ENCODE assay signal across 23 cellular contexts in the genomic region with DNA sequence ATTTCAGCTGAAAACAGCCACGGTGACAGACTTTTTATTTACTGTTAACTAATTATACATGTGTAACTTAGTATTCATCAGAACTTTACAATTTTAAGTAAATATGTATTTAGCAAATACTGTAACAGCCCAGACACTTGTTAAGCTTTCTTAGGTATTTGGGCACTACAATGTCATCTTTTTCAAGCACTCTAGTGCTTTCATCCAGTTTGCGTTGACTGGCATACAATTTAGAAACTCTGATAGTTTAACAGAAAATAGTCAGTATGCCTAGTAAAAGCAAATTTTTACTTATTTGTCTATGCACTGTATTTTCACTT. TPM values are rescaled to one million over a fixed set of nuclear protein-coding genes. Genes with fewer than 3 reads are reported as not detected.
A peak's percentile ranks its signal among the peaks of the same experiment; 100 is the strongest.
DNase-seq lines count a peak whose midpoint lies in the region; ATAC-seq, FAIRE-seq and TF ChIP-seq lines count a peak whose summit lies in the region.
"Had no signal": no experiment of that assay in that cellular context is flagged by ENCODE, and none has a peak within 500 bp of the region (broad histone marks: within the 10 kb centered on the region; RNA-seq: fewer than 3 reads in every experiment).

No MANE protein-coding gene starts in this region.

- CTCF ChIA-PET in activated CD8-positive, alpha-beta T cell treated with anti-CD3 and anti-CD28 coated beads for 36 hours (lab: Charles Lee): interaction anchor here (1.1 to 3.3 kb wide), 5 partner anchors 12 to 153 kb away, joined by 3 to 11 read pairs (median 4); a partner anchor contains a TSS
- CTCF ChIA-PET in activated CD8-positive, alpha-beta T cell treated with anti-CD3 and anti-CD28 coated beads, Interleukin-2, amount 10 ng/mL, durations not matched to agents 7 days and 5 days (lab: Charles Lee): interaction anchor here (1.1 kb wide), 1 partner anchor 8 kb away, joined by 5 read pairs; no protein-coding TSS in a partner anchor
- CTCF ChIA-PET in GM12878 (lab: Yijun Ruan, JAX): interaction anchor here (0.6 to 1.5 kb wide), 5 partner anchors 9 to 267 kb away, joined by 3 to 10 read pairs (median 4); no protein-coding TSS in a partner anchor

- no peak overlapping the region for H3K4me3 Mint-ChIP-seq in activated CD8-positive, alpha-beta T cell treated with anti-CD3 and anti-CD28 coated beads for 36 hours
- no peak overlapping the region for H3K4me3 Mint-ChIP-seq in activated CD8-positive, alpha-beta T cell treated with anti-CD3 and anti-CD28 coated beads, Interleukin-2, amount 10 ng/mL, durations not matched to agents 7 days and 5 days
- no peak overlapping the region for H3K4me3 Mint-ChIP-seq in IgD-negative memory B cell
- H3K4me3 Mint-ChIP-seq: B cell, H9, naive B cell had no signal

- TF ChIP-seq CTCF in activated CD8-positive, alpha-beta T cell treated with anti-CD3 and anti-CD28 coated beads for 36 hours (IDR thresholded peaks at IDR 0.05): no peak
- TF ChIP-seq CTCF in GM12878 (IDR thresholded peaks at IDR 0.05 in 2 of 3, conservative IDR thresholded peaks at IDR 0.05 in 1 of 3; ENCODE audit: control insufficient read depth in 2 of 3, extremely low read depth in 1 of 3, insufficient read depth in 1 of 3, low read depth in 3 of 3, low read length in 3 of 3) (no peak), psoas muscle (IDR thresholded peaks at IDR 0.05) (no peak), esophagus squamous epithelium (IDR thresholded peaks at IDR 0.05) (no peak)

- TF ChIP-seq POLR2A in GM12878 (IDR thresholded peaks at IDR 0.05; ENCODE audit: low read depth, low read length): no peak
- TF ChIP-seq POLR2A in esophagus squamous epithelium (IDR thresholded peaks at IDR 0.05): no peak

- no peak for TF ChIP-seq EP300 in GM12878 (IDR thresholded peaks at IDR 0.05; ENCODE audit: borderline replicate concordance in 1 of 2, control insufficient read depth in 1 of 2, low read depth in 2 of 2, low read length in 2 of 2)

- FAIRE-seq in GM12878 (lab: Jason Lieb, UNC): no peak

- no peaks in the 10 kb centered on the region for H3K27me3 Mint-ChIP-seq in activated CD8-positive, alpha-beta T cell treated with anti-CD3 and anti-CD28 coated beads for 36 hours
- H3K27me3 Mint-ChIP-seq in activated CD8-positive, alpha-beta T cell treated with anti-CD3 and anti-CD28 coated beads, Interleukin-2, amount 10 ng/mL, durations not matched to agents 7 days and 5 days (ENCODE audit: low read depth): no peaks in the 10 kb centered on the region
- H3K27me3 Mint-ChIP-seq in IgD-negative memory B cell: no peaks in the 10 kb centered on the region
- H3K27me3 Mint-ChIP-seq: activated naive CD8-positive, alpha-beta T cell treated with anti-CD3 and anti-CD28 coated beads, Interleukin-2, amount 10 ng/mL, durations not matched to agents 7 days and 5 days; B cell; naive B cell had no signal

- H3K9me3 ChIP-seq in GM12878 (replicated peaks; ENCODE audit: control insufficient read depth, insufficient read depth, low read length): no peaks in the 10 kb centered on the region
- no peaks in the 10 kb centered on the region for H3K9me3 ChIP-seq in psoas muscle
- no peaks in the 10 kb centered on the region for H3K9me3 ChIP-seq in esophagus squamous epithelium
- H3K9me3 ChIP-seq: body of pancreas, tibial artery had no signal

- no peak for DNase-seq in activated CD8-positive, alpha-beta T cell treated with anti-CD3 and anti-CD28 coated beads for 36 hours
- DNase-seq in activated CD8-positive, alpha-beta T cell treated with anti-CD3 and anti-CD28 coated beads, Interleukin-2, amount 10 ng/mL, durations not matched to agents 7 days and 5 days: no peak
- DNase-seq in GM12878 (ENCODE audit: low read depth, low spot score) (no peak), psoas muscle (no peak), esophagus squamous epithelium (lab: John Stamatoyannopoulos, UW) (no peak)
- DNase-seq: activated CD4-positive, alpha-beta T cell treated with anti-CD3 and anti-CD28 coated beads for 4 hours; activated naive CD8-positive, alpha-beta T cell treated with anti-CD3 and anti-CD28 coated beads, Interleukin-2, amount 10 ng/mL, durations not matched to agents 7 days and 5 days; body of pancreas; DMS79 treated with DMSO at 0.1 percent for 48 hours; H9; naive B cell; NCI-H1105; NCI-H2029; NCI-H526 treated with DMSO at 0.1 percent for 48 hours; right cardiac atrium; stimulated activated naive CD8-positive, alpha-beta T cell treated with anti-CD3 and anti-CD28 coated beads, Interleukin-15, Interleukin-2, amounts not matched to agents 100 U/mL and 50 U/mL, for 24 hours; tibial artery had no signal

- H3K4me3 ChIP-seq in GM12878 (0 out of 2 replicates have a peak overlapping the region, but pooled peaks have one; percentile 3), psoas muscle (peak overlapping the region; percentile 8), esophagus squamous epithelium (no peak overlapping the region)
- H3K4me3 ChIP-seq: body of pancreas, tibial artery had no signal

- SMC1A ChIA-PET in GM12878 (lab: Charles Lee; ENCODE audit: uncharacterized antibody, unreplicated experiment): interaction anchor here (0.9 to 2.0 kb wide), 5 partner anchors 22 to 275 kb away, joined by 3 to 8 read pairs (median 3); no protein-coding TSS in a partner anchor

- POLR2A ChIA-PET in activated CD8-positive, alpha-beta T cell treated with anti-CD3 and anti-CD28 coated beads for 36 hours (lab: Charles Lee): interaction anchor here (15.2 to 36.9 kb wide), 3 partner anchors 4 to 38 kb away, joined by 339 to 1214 read pairs (median 1214); a partner anchor contains a TSS
- POLR2A ChIA-PET in activated CD8-positive, alpha-beta T cell treated with anti-CD3 and anti-CD28 coated beads, Interleukin-2, amount 10 ng/mL, durations not matched to agents 7 days and 5 days (lab: Charles Lee): interaction anchor here (1.1 to 2.1 kb wide), 2 partner anchors 8 to 10 kb away, joined by 4 to 12 read pairs; a partner anchor contains a TSS
- POLR2A ChIA-PET in GM12878 (lab: Charles Lee): interaction anchor here (1.0 to 1.4 kb wide), 2 partner anchors 9 to 12 kb away, joined by 3 read pairs; no protein-coding TSS in a partner anchor

- H3K4me2 ChIP-seq in GM12878 (ENCODE audit: control insufficient read depth, insufficient read depth): no peak overlapping the region

- BruUV-seq in GM12878 (replicated peaks; lab: Mats Ljungman, UMichigan): no TSS peak

- H3K79me2 ChIP-seq in GM12878 (ENCODE audit: control insufficient read depth, insufficient read depth, low read length): peaks cover 85% of the 10 kb centered on the region

- in situ Hi-C loops in GM12878 (cut with MboI): no loop called here

- no peak for TF ChIP-seq RAD21 in GM12878 (IDR thresholded peaks at IDR 0.05; ENCODE audit: insufficient read depth, low read depth, low read length)

- H3K27ac ChIP-seq in GM12878 (ENCODE audit: control insufficient read depth, insufficient read depth) (no peak overlapping the region), psoas muscle (no peak overlapping the region), esophagus squamous epithelium (peak overlapping the region in 2 of 4 donors; percentile 34 to 36)
- H3K27ac ChIP-seq: 22Rv1, body of pancreas, parathyroid adenoma, tibial artery had no signal

- H3K9me3 Mint-ChIP-seq in activated CD8-positive, alpha-beta T cell treated with anti-CD3 and anti-CD28 coated beads for 36 hours: no peaks in the 10 kb centered on the region
- no peaks in the 10 kb centered on the region for H3K9me3 Mint-ChIP-seq in activated CD8-positive, alpha-beta T cell treated with anti-CD3 and anti-CD28 coated beads, Interleukin-2, amount 10 ng/mL, durations not matched to agents 7 days and 5 days (ENCODE audit: insufficient read depth)
- no peaks in the 10 kb centered on the region for H3K9me3 Mint-ChIP-seq in IgD-negative memory B cell
- H3K9me3 Mint-ChIP-seq: activated naive CD8-positive, alpha-beta T cell treated with anti-CD3 and anti-CD28 coated beads, Interleukin-2, amount 10 ng/mL, durations not matched to agents 7 days and 5 days; H9; naive B cell had no signal

- H3K4me1 ChIP-seq in GM12878 (ENCODE audit: control insufficient read depth, insufficient read depth, low read length) (no peaks in the 10 kb centered on the region), psoas muscle (peaks cover 65% of the 10 kb centered on the region), esophagus squamous epithelium (peaks cover 0 to 81% (median 37%) of the 10 kb centered on the region in 3 donors)

- peaks cover 22% of the 10 kb centered on the region for H4K20me1 ChIP-seq in GM12878 (ENCODE audit: control insufficient read depth, insufficient read depth)

- no peak for ATAC-seq in activated CD8-positive, alpha-beta T cell treated with anti-CD3 and anti-CD28 coated beads for 36 hours
- no peak for ATAC-seq in activated CD8-positive, alpha-beta T cell treated with anti-CD3 and anti-CD28 coated beads, Interleukin-2, amount 10 ng/mL, durations not matched to agents 7 days and 5 days
- ATAC-seq in GM12878 (no peak), psoas muscle (no peak), GM18858 (IDR thresholded peaks at IDR 0.05; ENCODE audit: unreplicated experiment) (no peak), HG03378 (IDR thresholded peaks at IDR 0.05; ENCODE audit: unreplicated experiment) (no peak)
- ATAC-seq: body of pancreas; right cardiac atrium; stimulated activated naive CD8-positive, alpha-beta T cell treated with anti-CD3 and anti-CD28 coated beads, Interleukin-15, Interleukin-2, amounts not matched to agents 100 U/mL and 50 U/mL, for 24 hours had no signal

- H3K36me3 ChIP-seq in GM12878 (ENCODE audit: control insufficient read depth in 2 of 2, insufficient read depth in 2 of 2, low read length in 1 of 2): peaks cover 12 to 38% of the 10 kb centered on the region in 2 experiments
- peaks cover 11 to 100% of the 10 kb centered on the region in 2 donors for H3K36me3 ChIP-seq in psoas muscle (ENCODE audit: insufficient read depth in 1 of 2, low read depth in 1 of 2)
- peaks cover 14 to 100% (median 52%) of the 10 kb centered on the region in 3 donors for H3K36me3 ChIP-seq in esophagus squamous epithelium

- H3K27me3 ChIP-seq in GM12878 (replicated peaks in 1 of 2; ENCODE audit: control insufficient read depth in 2 of 2, insufficient read depth in 2 of 2, low read length in 1 of 2): no peaks in the 10 kb centered on the region
- no peaks in the 10 kb centered on the region for H3K27me3 ChIP-seq in psoas muscle (ENCODE audit: insufficient read depth in 3 of 3, low read length in 2 of 3)
- H3K27me3 ChIP-seq in esophagus squamous epithelium: no peaks in the 10 kb centered on the region
- H3K27me3 ChIP-seq: body of pancreas, tibial artery had no signal

- intact Hi-C loops in activated CD8-positive, alpha-beta T cell treated with anti-CD3 and anti-CD28 coated beads for 36 hours (cut with micrococcal nuclease): loop anchor here (5.0 kb wide), 1 partner anchor 34 kb away; a partner anchor contains a TSS
- intact Hi-C loops in GM12878 (cut with micrococcal nuclease; ENCODE audit: unreplicated experiment) (loop anchor here (10.0 kb wide), 1 partner anchor 153 kb away; no protein-coding TSS in a partner anchor), psoas muscle (cut with DNase I) (no loop called here), esophagus squamous epithelium (cut with DNase I) (no loop called here)

- H3K36me3 Mint-ChIP-seq in activated CD8-positive, alpha-beta T cell treated with anti-CD3 and anti-CD28 coated beads for 36 hours (ENCODE audit: low read depth): peaks cover 79% of the 10 kb centered on the region
- H3K36me3 Mint-ChIP-seq in activated CD8-positive, alpha-beta T cell treated with anti-CD3 and anti-CD28 coated beads, Interleukin-2, amount 10 ng/mL, durations not matched to agents 7 days and 5 days (ENCODE audit: low read depth): peaks cover 67% of the 10 kb centered on the region
- no peaks in the 10 kb centered on the region for H3K36me3 Mint-ChIP-seq in IgD-negative memory B cell

- H2AFZ ChIP-seq in GM12878 (ENCODE audit: control insufficient read depth, low read depth, low read length): no peak overlapping the region
- H2AFZ ChIP-seq: parathyroid adenoma had no signal

- no peak overlapping the region for H3K9ac ChIP-seq in GM12878 (ENCODE audit: control insufficient read depth, insufficient read depth, low read length)
- H3K9ac ChIP-seq: parathyroid adenoma had no signal

- WGBS in GM12878 (ENCODE audit: insufficient coverage, insufficient replicate concordance, low lambda C conversion rate, missing lambda C conversion rate): 97% methylated on average over 2 of the region's 2 CpGs
- 53 to 63% (median 56%) methylated on average over 2 of the region's 2 CpGs for whole genome bisulfite sequencing in psoas muscle, 3 donors
- 55 to 61% methylated on average over 2 of the region's 2 CpGs for WGBS in esophagus squamous epithelium, 2 donors

- RAD21 ChIA-PET in GM12878 (lab: Charles Lee; ENCODE audit: unreplicated experiment): interaction anchor here (1.3 kb wide), 1 partner anchor 11 kb away, joined by 5 read pairs; a partner anchor contains a TSS

- H3K27ac Mint-ChIP-seq in activated CD8-positive, alpha-beta T cell treated with anti-CD3 and anti-CD28 coated beads for 36 hours: peak overlapping the region; percentile 76
- no peak overlapping the region for H3K27ac Mint-ChIP-seq in activated CD8-positive, alpha-beta T cell treated with anti-CD3 and anti-CD28 coated beads, Interleukin-2, amount 10 ng/mL, durations not matched to agents 7 days and 5 days
- H3K27ac Mint-ChIP-seq in IgD-negative memory B cell: peak overlapping the region in 2 of 3 donors; percentile 62
- H3K27ac Mint-ChIP-seq: B cell had no signal

- H3K4me1 Mint-ChIP-seq in activated CD8-positive, alpha-beta T cell treated with anti-CD3 and anti-CD28 coated beads for 36 hours (ENCODE audit: low read depth): peaks cover 58% of the 10 kb centered on the region
- peaks cover 48% of the 10 kb centered on the region for H3K4me1 Mint-ChIP-seq in activated CD8-positive, alpha-beta T cell treated with anti-CD3 and anti-CD28 coated beads, Interleukin-2, amount 10 ng/mL, durations not matched to agents 7 days and 5 days (ENCODE audit: low read depth)
- H3K4me1 Mint-ChIP-seq in IgD-negative memory B cell: peaks cover 29 to 40% (median 34%) of the 10 kb centered on the region in 3 donors

RNA-seq across cellular contexts. Expression of a gene that starts 10.6 kb away (rescaled TPM):
- total RNA-seq in activated CD8-positive, alpha-beta T cell treated with anti-CD3 and anti-CD28 coated beads for 36 hours: 100 to 1,000 TPM; 317 to 321 TPM
- 100 to 1,000 TPM; 333 to 358 TPM for total RNA-seq in activated CD8-positive, alpha-beta T cell treated with anti-CD3 and anti-CD28 coated beads, Interleukin-2, amount 10 ng/mL, durations not matched to agents 7 days and 5 days
- polyA plus RNA-seq in IgD-negative memory B cell (191 TPM), GM12878 (2011; rRNA removed) (248 and 261 TPM in 2 replicates), GM12878 (2014; fragmentation: Illumina TruSeq; extraction: Trizol) (205 and 235 TPM in 2 replicates), GM12878 (2014; fragmentation: Nextera tagmentation; extraction: Ambion mirVana) (100 to 1,000 TPM; 135 to 150 TPM), GM12878 (2014; rRNA removed) (163 and 180 TPM in 2 replicates), GM12878 (2016; fragmentation: Nextera tagmentation; extraction: Ambion mirVana) (100 to 1,000 TPM; 219 to 232 TPM), psoas muscle (100 to 1,000 TPM; 115 to 151 (median 123) TPM)
- total RNA-seq in GM12878 (2013; cell fraction: nucleolus; rRNA removed): 1,290 and 1,415 TPM in 2 replicates
- total RNA-seq in GM12878 (2014; rRNA removed) (261 and 305 TPM in 2 replicates), GM12878 (2014; rRNA removed; fragmentation: Illumina TruSeq; extraction: Trizol) (280 and 283 TPM in 2 replicates), GM12878 (2021) (188 and 216 TPM in 2 replicates), psoas muscle (100 to 1,000 TPM in 3 of 4 donors, 10 to 100 TPM in 1; 93.0 to 171 (median 139) TPM), esophagus squamous epithelium (100 to 1,000 TPM; 149 to 326 (median 182) TPM)
- polyA plus RNA-seq in GM12878 (2011; ENCODE audit: low read depth): 205 TPM
- 74.5 and 95.9 TPM in 2 replicates for polyA plus RNA-seq in GM12878 (2011; cell fraction: cytosol; rRNA removed)
- polyA plus RNA-seq in GM12878 (2011; cell fraction: nucleus; rRNA removed): 645 and 683 TPM in 2 replicates
- 233 and 286 TPM in 2 replicates for polyA plus RNA-seq in GM12878 (2012)
- 139 and 204 TPM in 2 replicates for polyA minus RNA-seq in GM12878 (2011; rRNA and poly(A)+ RNA removed)
- 50.1 and 57.2 TPM in 2 replicates for polyA minus RNA-seq in GM12878 (2011; cell fraction: cytosol; rRNA and poly(A)+ RNA removed)
- polyA minus RNA-seq in GM12878 (2011; cell fraction: nucleus; rRNA and poly(A)+ RNA removed): 246 and 301 TPM in 2 replicates

RNA-seq across cellular contexts. Expression of a gene that starts 32.2 kb away (rescaled TPM):
- 100 to 1,000 TPM; 146 to 148 TPM for total RNA-seq in activated CD8-positive, alpha-beta T cell treated with anti-CD3 and anti-CD28 coated beads for 36 hours
- total RNA-seq in activated CD8-positive, alpha-beta T cell treated with anti-CD3 and anti-CD28 coated beads, Interleukin-2, amount 10 ng/mL, durations not matched to agents 7 days and 5 days: 100 to 1,000 TPM; 134 to 143 TPM
- 323 TPM for polyA plus RNA-seq in IgD-negative memory B cell
- total RNA-seq in GM12878 (2013; cell fraction: nucleolus; rRNA removed): 3.6 and 6.1 TPM in 2 replicates
- total RNA-seq in GM12878 (2014; rRNA removed): 319 and 354 TPM in 2 replicates
- total RNA-seq in GM12878 (2014; rRNA removed; fragmentation: Illumina TruSeq; extraction: Trizol): 50.9 and 66.5 TPM in 2 replicates
- 154 and 161 TPM in 2 replicates for total RNA-seq in GM12878 (2021)
- 238 TPM for polyA plus RNA-seq in GM12878 (2011; ENCODE audit: low read depth)
- polyA plus RNA-seq in GM12878 (2011; rRNA removed): 50.2 and 103 TPM in 2 replicates
- polyA plus RNA-seq in GM12878 (2011; cell fraction: cytosol; rRNA removed): 335 and 406 TPM in 2 replicates
- polyA plus RNA-seq in GM12878 (2011; cell fraction: nucleus; rRNA removed): 128 and 138 TPM in 2 replicates
- 209 and 246 TPM in 2 replicates for polyA plus RNA-seq in GM12878 (2012)
- polyA plus RNA-seq in GM12878 (2014; fragmentation: Illumina TruSeq; extraction: Trizol): 3.7 and 23.2 TPM in 2 replicates
- polyA plus RNA-seq in GM12878 (2014; fragmentation: Nextera tagmentation; extraction: Ambion mirVana): 100 to 1,000 TPM; 565 to 631 TPM
- polyA plus RNA-seq in GM12878 (2014; rRNA removed): 349 and 538 TPM in 2 replicates
- polyA plus RNA-seq in GM12878 (2016; fragmentation: Nextera tagmentation; extraction: Ambion mirVana): 100 to 1,000 TPM; 502 to 547 TPM
- 14.2 and 36.2 TPM in 2 replicates for polyA minus RNA-seq in GM12878 (2011; rRNA and poly(A)+ RNA removed)
- polyA minus RNA-seq in GM12878 (2011; cell fraction: cytosol; rRNA and poly(A)+ RNA removed): 25.7 and 29.7 TPM in 2 replicates
- 11.8 and 20.9 TPM in 2 replicates for polyA minus RNA-seq in GM12878 (2011; cell fraction: nucleus; rRNA and poly(A)+ RNA removed)
- 100 to 1,000 TPM; 133 to 172 (median 143) TPM for total RNA-seq in psoas muscle
- polyA plus RNA-seq in psoas muscle: 100 to 1,000 TPM; 253 to 379 (median 323) TPM
- total RNA-seq in esophagus squamous epithelium: 100 to 1,000 TPM; 178 to 290 (median 228) TPM

RNA-seq across cellular contexts. Expression of a gene that starts 32.3 kb away (rescaled TPM):
- total RNA-seq in activated CD8-positive, alpha-beta T cell treated with anti-CD3 and anti-CD28 coated beads for 36 hours: 10 to 100 TPM; 39.7 to 40.8 TPM
- 10 to 100 TPM; 32.7 to 34.7 TPM for total RNA-seq in activated CD8-positive, alpha-beta T cell treated with anti-CD3 and anti-CD28 coated beads, Interleukin-2, amount 10 ng/mL, durations not matched to agents 7 days and 5 days
- polyA plus RNA-seq in IgD-negative memory B cell: 18.1 TPM
- 33.5 and 39.1 TPM in 2 replicates for total RNA-seq in GM12878 (2013; cell fraction: nucleolus; rRNA removed)
- 36.9 and 46.6 TPM in 2 replicates for total RNA-seq in GM12878 (2014; rRNA removed)
- 26.9 and 28.2 TPM in 2 replicates for total RNA-seq in GM12878 (2014; rRNA removed; fragmentation: Illumina TruSeq; extraction: Trizol)
- total RNA-seq in GM12878 (2021): 40.2 and 41.0 TPM in 2 replicates
- 28.4 TPM for polyA plus RNA-seq in GM12878 (2011; ENCODE audit: low read depth)
- polyA plus RNA-seq in GM12878 (2011; rRNA removed): 55.3 and 62.9 TPM in 2 replicates
- 66.6 and 112 TPM in 2 replicates for polyA plus RNA-seq in GM12878 (2011; cell fraction: cytosol; rRNA removed)
- polyA plus RNA-seq in GM12878 (2011; cell fraction: nucleus; rRNA removed): 77.6 and 111 TPM in 2 replicates
- polyA plus RNA-seq in GM12878 (2012): 19.9 and 31.2 TPM in 2 replicates
- polyA plus RNA-seq in GM12878 (2014; fragmentation: Illumina TruSeq; extraction: Trizol): 32.3 and 34.4 TPM in 2 replicates
- polyA plus RNA-seq in GM12878 (2014; fragmentation: Nextera tagmentation; extraction: Ambion mirVana): 10 to 100 TPM in 1 of 2 experiments, 1 to 10 TPM in 1; 9.2 to 17.8 TPM
- polyA plus RNA-seq in GM12878 (2014; rRNA removed): 69.2 and 74.1 TPM in 2 replicates
- polyA plus RNA-seq in GM12878 (2016; fragmentation: Nextera tagmentation; extraction: Ambion mirVana): 10 to 100 TPM; 41.1 to 45.0 TPM
- 43.2 and 49.5 TPM in 2 replicates for polyA minus RNA-seq in GM12878 (2011; rRNA and poly(A)+ RNA removed)
- 9.8 and 15.6 TPM in 2 replicates for polyA minus RNA-seq in GM12878 (2011; cell fraction: cytosol; rRNA and poly(A)+ RNA removed)
- 8.1 and 15.0 TPM in 2 replicates for polyA minus RNA-seq in GM12878 (2011; cell fraction: nucleus; rRNA and poly(A)+ RNA removed)
- 10 to 100 TPM; 23.6 to 45.0 (median 40.3) TPM for total RNA-seq in psoas muscle
- polyA plus RNA-seq in psoas muscle: 10 to 100 TPM; 19.8 to 35.2 (median 26.1) TPM
- 10 to 100 TPM; 16.4 to 39.9 (median 24.2) TPM for total RNA-seq in esophagus squamous epithelium

RNA-seq across cellular contexts. Expression of a gene that starts 40.4 kb away (rescaled TPM):
- 10 to 100 TPM; 57.9 to 58.8 TPM for total RNA-seq in activated CD8-positive, alpha-beta T cell treated with anti-CD3 and anti-CD28 coated beads for 36 hours
- 10 to 100 TPM; 53.6 to 61.5 TPM for total RNA-seq in activated CD8-positive, alpha-beta T cell treated with anti-CD3 and anti-CD28 coated beads, Interleukin-2, amount 10 ng/mL, durations not matched to agents 7 days and 5 days
- 107 TPM for polyA plus RNA-seq in IgD-negative memory B cell
- total RNA-seq in GM12878 (2013; cell fraction: nucleolus; rRNA removed): 74.8 and 82.6 TPM in 2 replicates
- 35.5 and 44.0 TPM in 2 replicates for total RNA-seq in GM12878 (2014; rRNA removed)
- total RNA-seq in GM12878 (2014; rRNA removed; fragmentation: Illumina TruSeq; extraction: Trizol): 45.0 and 45.1 TPM in 2 replicates
- total RNA-seq in GM12878 (2021): 41.7 and 49.0 TPM in 2 replicates
- 42.5 TPM for polyA plus RNA-seq in GM12878 (2011; ENCODE audit: low read depth)
- 31.6 and 43.4 TPM in 2 replicates for polyA plus RNA-seq in GM12878 (2011; rRNA removed)
- 25.0 and 30.3 TPM in 2 replicates for polyA plus RNA-seq in GM12878 (2011; cell fraction: cytosol; rRNA removed)
- 37.1 and 53.9 TPM in 2 replicates for polyA plus RNA-seq in GM12878 (2011; cell fraction: nucleus; rRNA removed)
- 38.7 and 45.3 TPM in 2 replicates for polyA plus RNA-seq in GM12878 (2012)
- 48.5 and 52.0 TPM in 2 replicates for polyA plus RNA-seq in GM12878 (2014; fragmentation: Illumina TruSeq; extraction: Trizol)
- 10 to 100 TPM; 90.7 to 91.2 TPM for polyA plus RNA-seq in GM12878 (2014; fragmentation: Nextera tagmentation; extraction: Ambion mirVana)
- polyA plus RNA-seq in GM12878 (2014; rRNA removed): 44.9 TPM in 2 replicates
- polyA plus RNA-seq in GM12878 (2016; fragmentation: Nextera tagmentation; extraction: Ambion mirVana): 10 to 100 TPM; 53.1 to 53.5 TPM
- polyA minus RNA-seq in GM12878 (2011; rRNA and poly(A)+ RNA removed): 46.9 and 55.6 TPM in 2 replicates
- 14.4 and 18.6 TPM in 2 replicates for polyA minus RNA-seq in GM12878 (2011; cell fraction: cytosol; rRNA and poly(A)+ RNA removed)
- polyA minus RNA-seq in GM12878 (2011; cell fraction: nucleus; rRNA and poly(A)+ RNA removed): 23.5 and 48.9 TPM in 2 replicates
- total RNA-seq in psoas muscle: 10 to 100 TPM; 57.7 to 97.9 (median 68.4) TPM
- polyA plus RNA-seq in psoas muscle: 10 to 100 TPM; 32.1 to 95.7 (median 58.6) TPM
- total RNA-seq in esophagus squamous epithelium: 10 to 100 TPM; 13.6 to 33.2 (median 16.6) TPM

Comparison
In these comparisons a context has a peak if more than half of its experiments do, and no peak if none do; other contexts are left out.
1. H3K4me3 ChIP-seq: peak in GM12878 (single experiment) and psoas muscle (single experiment); none in esophagus squamous epithelium (0 of 4).
2. intact Hi-C loops: an anchor here in activated CD8-positive, alpha-beta T cell treated with anti-CD3 and anti-CD28 coated beads for 36 hours (5.0 kb wide) and GM12878 (10.0 kb wide); none called in psoas muscle and esophagus squamous epithelium.